Comparison of ENCODE assay signal across 17 cellular contexts in the genomic region with DNA sequence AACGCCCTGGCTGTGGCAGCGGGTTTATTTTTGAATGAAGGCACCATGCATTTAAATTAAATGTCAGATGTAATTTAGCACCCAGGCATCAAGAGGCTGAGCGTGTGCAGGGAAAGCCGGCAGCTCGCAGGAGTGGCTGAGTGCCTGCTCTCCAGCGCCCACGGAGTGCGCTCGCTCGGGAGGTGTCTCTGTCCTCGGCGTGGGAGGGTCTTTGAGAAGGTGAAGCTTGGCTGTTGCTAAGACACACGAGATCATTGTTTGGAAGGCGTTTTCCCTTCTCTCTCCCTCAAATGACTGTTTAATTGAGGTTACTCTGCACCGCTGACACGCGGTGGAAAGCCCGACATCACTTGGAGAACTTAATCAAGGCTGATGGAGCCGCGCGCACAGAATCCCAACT.
DNase-seq lines count a peak whose midpoint lies in the region; ATAC-seq and TF ChIP-seq lines count a peak whose summit lies in the region.
"Had no signal": no experiment of that assay in that cellular context is flagged by ENCODE, and none has a peak within 500 bp of the region (broad histone marks: within the 10 kb centered on the region; RNA-seq: fewer than 3 reads in every experiment).

No MANE protein-coding gene starts in this region.

- no peaks in the 10 kb centered on the region for H3K79me2 ChIP-seq in neural cell (replicated peaks; ENCODE audit: insufficient read depth, low read length)

- H3K36me3 Mint-ChIP-seq in natural killer cell, result no peaks in the 10 kb centered on the region
- H3K36me3 Mint-ChIP-seq: CD8-positive, alpha-beta T cell had no signal

- H3K9ac ChIP-seq in neural cell (ENCODE audit: low read length), result no peak overlapping the region

- TF ChIP-seq CTCF in neural cell (IDR thresholded peaks at IDR 0.05; ENCODE audit: poor library complexity, severe bottlenecking) (no peak), natural killer cell (IDR thresholded peaks at IDR 0.05) (no peak)

- no peaks in the 10 kb centered on the region for H3K27me3 ChIP-seq in neural cell (ENCODE audit: insufficient read depth, low read depth, low read length)
- H3K27me3 ChIP-seq: SJSA1 had no signal

- intact Hi-C loops in natural killer cell (cut with micrococcal nuclease), result no loop called here

- H3K36me3 ChIP-seq in neural cell (ENCODE audit: insufficient read depth, low read length), result no peaks in the 10 kb centered on the region
- H3K36me3 ChIP-seq: SJSA1 had no signal

- ATAC-seq in natural killer cell, result no peak
- ATAC-seq: CD8-positive, alpha-beta T cell had no signal

- no peak overlapping the region for H3K27ac Mint-ChIP-seq in natural killer cell
- H3K27ac Mint-ChIP-seq: CD8-positive, alpha-beta T cell had no signal

- TF ChIP-seq RAD21 in neural cell (conservative IDR thresholded peaks at IDR 0.05), result no peak

- peak overlapping the region; percentile 58 for H3K27ac ChIP-seq in neural cell (ENCODE audit: low read length)
- H3K27ac ChIP-seq: PC-9, SJSA1 had no signal

- H3K4me3 Mint-ChIP-seq in natural killer cell, result no peak overlapping the region
- H3K4me3 Mint-ChIP-seq: CD8-positive, alpha-beta T cell had no signal

- no peak for TF ChIP-seq EP300 in neural cell (conservative IDR thresholded peaks at IDR 0.05; ENCODE audit: poor library complexity, severe bottlenecking)

- H3K4me1 Mint-ChIP-seq in natural killer cell, result no peaks in the 10 kb centered on the region

- no peaks in the 10 kb centered on the region for H3K9me3 Mint-ChIP-seq in natural killer cell
- H3K9me3 Mint-ChIP-seq: CD8-positive, alpha-beta T cell had no signal

- DNase-seq in NCI-H1436 (lab: John Stamatoyannopoulos, UW) (peak; percentile 30), NCI-H1436 treated with DMSO at 0.1 percent for 48 hours (lab: John Stamatoyannopoulos, UW) (no peak), NCI-H748 treated with DMSO at 0.1 percent for 48 hours (lab: John Stamatoyannopoulos, UW) (peak; percentile 5), superior temporal gyrus (ENCODE audit: extremely low spot score) (peak; percentile 9), NCI-H2171 (lab: John Stamatoyannopoulos, UW) (no peak), natural killer cell (no peak), SIG-M5 (lab: John Stamatoyannopoulos, UW) (no peak)
- DNase-seq: 8988T; CD8-positive, alpha-beta T cell; GF-D8; GOT3; NCI-H1105 treated with DMSO at 0.1 percent for 48 hours; NCI-H2081 treated with DMSO at 0.1 percent for 48 hours; NCI-H526 treated with DMSO at 0.1 percent for 48 hours; PC-9 had no signal

- H3K9me2 ChIP-seq in neural cell (ENCODE audit: insufficient read depth, low read length), result no peaks in the 10 kb centered on the region

- H3F3A ChIP-seq in neural cell (ENCODE audit: insufficient read depth, low read length, poor library complexity, severe bottlenecking), result no peaks in the 10 kb centered on the region

- H3K27me3 Mint-ChIP-seq in natural killer cell (ENCODE audit: low read depth in 2 of 2), result no peaks in the 10 kb centered on the region

- H2AFZ ChIP-seq in neural cell (ENCODE audit: low read depth, low read length), result no peak overlapping the region
- H2AFZ ChIP-seq: PC-9 had no signal

- H3K4me3 ChIP-seq in neural cell (ENCODE audit: low read length), result peak overlapping the region; percentile 15
- H3K4me3 ChIP-seq: PC-9, SJSA1 had no signal

- H4K20me1 ChIP-seq in neural cell (ENCODE audit: insufficient read depth), result no peaks in the 10 kb centered on the region

- no peaks in the 10 kb centered on the region for H3K9me3 ChIP-seq in neural cell (ENCODE audit: low read length)

- H3K4me2 ChIP-seq in neural cell (ENCODE audit: low read length), result no peak overlapping the region
- H3K4me2 ChIP-seq: PC-9 had no signal

TF ChIP-seq in neural cell, 6 proteins besides CTCF, POLR2A, EP300 and RAD21:
- TF ChIP-seq, protein P1, sequence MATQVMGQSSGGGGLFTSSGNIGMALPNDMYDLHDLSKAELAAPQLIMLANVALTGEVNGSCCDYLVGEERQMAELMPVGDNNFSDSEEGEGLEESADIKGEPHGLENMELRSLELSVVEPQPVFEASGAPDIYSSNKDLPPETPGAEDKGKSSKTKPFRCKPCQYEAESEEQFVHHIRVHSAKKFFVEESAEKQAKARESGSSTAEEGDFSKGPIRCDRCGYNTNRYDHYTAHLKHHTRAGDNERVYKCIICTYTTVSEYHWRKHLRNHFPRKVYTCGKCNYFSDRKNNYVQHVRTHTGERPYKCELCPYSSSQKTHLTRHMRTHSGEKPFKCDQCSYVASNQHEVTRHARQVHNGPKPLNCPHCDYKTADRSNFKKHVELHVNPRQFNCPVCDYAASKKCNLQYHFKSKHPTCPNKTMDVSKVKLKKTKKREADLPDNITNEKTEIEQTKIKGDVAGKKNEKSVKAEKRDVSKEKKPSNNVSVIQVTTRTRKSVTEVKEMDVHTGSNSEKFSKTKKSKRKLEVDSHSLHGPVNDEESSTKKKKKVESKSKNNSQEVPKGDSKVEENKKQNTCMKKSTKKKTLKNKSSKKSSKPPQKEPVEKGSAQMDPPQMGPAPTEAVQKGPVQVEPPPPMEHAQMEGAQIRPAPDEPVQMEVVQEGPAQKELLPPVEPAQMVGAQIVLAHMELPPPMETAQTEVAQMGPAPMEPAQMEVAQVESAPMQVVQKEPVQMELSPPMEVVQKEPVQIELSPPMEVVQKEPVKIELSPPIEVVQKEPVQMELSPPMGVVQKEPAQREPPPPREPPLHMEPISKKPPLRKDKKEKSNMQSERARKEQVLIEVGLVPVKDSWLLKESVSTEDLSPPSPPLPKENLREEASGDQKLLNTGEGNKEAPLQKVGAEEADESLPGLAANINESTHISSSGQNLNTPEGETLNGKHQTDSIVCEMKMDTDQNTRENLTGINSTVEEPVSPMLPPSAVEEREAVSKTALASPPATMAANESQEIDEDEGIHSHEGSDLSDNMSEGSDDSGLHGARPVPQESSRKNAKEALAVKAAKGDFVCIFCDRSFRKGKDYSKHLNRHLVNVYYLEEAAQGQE (IDR thresholded peaks at IDR 0.05; ENCODE audit: borderline replicate concordance), result no peak
- TF ChIP-seq POLR2AphosphoS5 (IDR thresholded peaks at IDR 0.05), result peak; percentile 31

Comparison
In these comparisons a context has a peak if more than half of its experiments do, and no peak if none do; other contexts are left out.
1. DNase-seq: peak in NCI-H1436 (single experiment), NCI-H748 treated with DMSO at 0.1 percent for 48 hours (single experiment) and superior temporal gyrus (single experiment); none in NCI-H1436 treated with DMSO at 0.1 percent for 48 hours (single experiment), NCI-H2171 (single experiment), natural killer cell (single experiment) and SIG-M5 (single experiment).